ENCODE assay signal across 32 cellular contexts in genomic region chr6:167730441-167730840, GRCh38.
"Had no signal": no experiment of that assay in that cellular context is flagged by ENCODE, and none has a peak within 500 bp of the region (broad histone marks: within the 10 kb centered on the region; RNA-seq: fewer than 3 reads in every experiment).

No MANE protein-coding gene starts in this region.

- H3K36me3 Mint-ChIP-seq: activated naive CD4-positive, alpha-beta T cell treated with anti-CD3 and anti-CD28 coated beads, Interleukin-2, amount 50 U/mL, for 24 hours; activated naive CD8-positive, alpha-beta T cell treated with anti-CD3 and anti-CD28 coated beads, Interleukin-2, amount 10 ng/mL, durations not matched to agents 7 days and 5 days; T-cell had no signal

- H3K9me3 Mint-ChIP-seq: activated CD4-positive, alpha-beta T cell treated with anti-CD3 and anti-CD28 coated beads, Interleukin-2, amount 10 ng/mL, durations not matched to agents 24 days and 14 days; activated CD8-positive, alpha-beta T cell treated with anti-CD3 and anti-CD28 coated beads for 36 hours; activated naive CD4-positive, alpha-beta T cell treated with anti-CD3 and anti-CD28 coated beads, Interleukin-2, amount 50 U/mL, for 24 hours; activated naive CD8-positive, alpha-beta T cell treated with anti-CD3 and anti-CD28 coated beads, Interleukin-2, amount 10 ng/mL, durations not matched to agents 7 days and 5 days; activated T-helper 2 cell treated with anti-CD3 and anti-CD28 coated beads, Interferon-gamma antibody, Interleukin-2, Interleukin-4, amounts not matched to agents 10 μg/mL and 5 μg/mL and 100 μg/mL, durations not matched to agents 14 hours and 24 hours and 36 hours had no signal

- H3K4me1 Mint-ChIP-seq: activated CD4-positive, alpha-beta T cell treated with anti-CD3 and anti-CD28 coated beads, Interleukin-2, amount 10 ng/mL, durations not matched to agents 24 days and 14 days; activated naive CD4-positive, alpha-beta T cell treated with anti-CD3 and anti-CD28 coated beads, Interleukin-2, amount 50 U/mL, for 24 hours; activated naive CD8-positive, alpha-beta T cell treated with anti-CD3 and anti-CD28 coated beads, Interleukin-2, amount 10 ng/mL, durations not matched to agents 7 days and 5 days had no signal

- H3K27me3 ChIP-seq: ascending aorta, cardiac muscle cell, Peyer's patch had no signal

- H3K9me3 ChIP-seq: ascending aorta, MG63, Peyer's patch had no signal

- H3K4me3 ChIP-seq: ascending aorta, cardiac muscle cell, MG63, Peyer's patch had no signal

- H3K36me3 ChIP-seq: ascending aorta, cardiac muscle cell, MG63, Peyer's patch had no signal

- H3K4me3 Mint-ChIP-seq: activated CD4-positive, alpha-beta T cell treated with anti-CD3 and anti-CD28 coated beads, Interleukin-2, amount 10 ng/mL, durations not matched to agents 24 days and 14 days; activated CD8-positive, alpha-beta T cell treated with anti-CD3 and anti-CD28 coated beads for 36 hours; activated naive CD4-positive, alpha-beta T cell treated with anti-CD3 and anti-CD28 coated beads, Interleukin-2, amount 50 U/mL, for 24 hours; activated naive CD8-positive, alpha-beta T cell treated with anti-CD3 and anti-CD28 coated beads, Interleukin-2, amount 10 ng/mL, durations not matched to agents 7 days and 5 days; activated T-cell treated with anti-CD3 and anti-CD28 coated beads, Interleukin-2, amount 50 U/mL, for 24 hours; T-cell had no signal

- DNase-seq: activated CD4-positive, alpha-beta T cell treated with anti-CD3 and anti-CD28 coated beads, Interleukin-2, amount 10 ng/mL, durations not matched to agents 24 days and 14 days; activated CD4-positive, alpha-beta T cell treated with anti-CD3 and anti-CD28 coated beads, Interleukin-2, amount 50 U/mL, for 4 hours; activated CD8-positive, alpha-beta T cell treated with anti-CD3 and anti-CD28 coated beads for 36 hours; activated gamma-delta T cell; activated naive CD4-positive, alpha-beta T cell treated with Interleukin-2 at 50 U/mL for 16 hours; activated naive CD8-positive, alpha-beta T cell treated with anti-CD3 and anti-CD28 coated beads, Interleukin-2, amount 10 ng/mL, durations not matched to agents 7 days and 5 days; activated T-cell treated with anti-CD3 and anti-CD28 coated beads, Interleukin-2, amount 50 U/mL, for 24 hours; amygdala; Kasumi-1; KG1; MG63; NCI-H1048; NCI-H1436 treated with DMSO at 0.1 percent for 48 hours; NCI-H187; NCI-H2029 treated with DMSO at 0.1 percent for 48 hours; NCI-H2107; NCI-H2171; NCI-H510A; NCI-H526; NCI-H748 treated with DMSO at 0.1 percent for 48 hours; NK-92 treated with Interleukin-12 subunit alpha and Interleukin-12 subunit beta, amount 100 ng/mL, for 24 hours; PC-3; RPMI8226; SIG-M5; T-cell; T-helper 2 cell; T1000 had no signal

- H3K27ac ChIP-seq: ascending aorta, cardiac muscle cell, Peyer's patch had no signal

- H3K27ac Mint-ChIP-seq: activated CD4-positive, alpha-beta T cell treated with anti-CD3 and anti-CD28 coated beads, Interleukin-2, amount 10 ng/mL, durations not matched to agents 24 days and 14 days; activated CD8-positive, alpha-beta T cell treated with anti-CD3 and anti-CD28 coated beads for 36 hours; activated naive CD4-positive, alpha-beta T cell treated with anti-CD3 and anti-CD28 coated beads, Interleukin-2, amount 50 U/mL, for 24 hours; activated naive CD8-positive, alpha-beta T cell treated with anti-CD3 and anti-CD28 coated beads, Interleukin-2, amount 10 ng/mL, durations not matched to agents 7 days and 5 days; activated T-cell treated with anti-CD3 and anti-CD28 coated beads, Interleukin-2, amount 50 U/mL, for 24 hours; activated T-helper 2 cell treated with anti-CD3 and anti-CD28 coated beads, Interferon-gamma antibody, Interleukin-2, Interleukin-4, amounts not matched to agents 10 μg/mL and 5 μg/mL and 100 μg/mL, durations not matched to agents 14 hours and 24 hours and 36 hours; T-cell had no signal
